Comparison of ENCODE assay signal across 2 cellular contexts in the genomic region with DNA sequence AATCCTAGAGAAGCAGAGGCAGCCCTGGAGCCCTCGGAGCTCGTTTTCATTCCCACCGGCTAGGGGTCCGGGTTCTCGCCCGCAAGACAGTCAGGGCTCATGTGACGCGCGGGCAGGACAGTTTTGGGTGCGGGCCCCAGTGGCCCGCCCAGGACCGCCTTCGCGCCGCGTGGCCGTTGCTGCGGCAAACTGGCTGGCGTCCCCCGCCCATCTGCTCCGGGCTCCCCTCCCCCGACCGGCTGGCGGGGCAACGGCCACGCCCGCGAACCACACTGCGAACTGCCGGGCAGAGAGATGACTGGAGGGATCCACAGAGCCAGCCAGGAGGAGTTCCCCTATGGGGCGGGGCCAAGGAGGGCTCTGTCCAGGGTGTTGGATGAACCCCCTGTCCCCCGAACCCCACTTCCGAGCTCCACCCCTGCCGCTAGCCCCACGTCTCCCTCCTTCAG.
TF ChIP-seq lines count a peak whose summit lies in the region.

No MANE protein-coding gene starts in this region.

TF ChIP-seq in HCT116, 20 proteins besides CTCF, POLR2A, EP300 and RAD21:
- TF ChIP-seq CBX3 (IDR thresholded peaks at IDR 0.05; ENCODE audit: low read depth) (no peak), REST (IDR thresholded peaks at IDR 0.05; ENCODE audit: low read depth) (no peak), ELF1 (IDR thresholded peaks at IDR 0.05; ENCODE audit: borderline replicate concordance, low read depth) (no peak), TCF7L2 (IDR thresholded peaks at IDR 0.05; ENCODE audit: borderline replicate concordance, extremely low read depth, insufficient read depth, insufficient read length) (no peak), ZFX (IDR thresholded peaks at IDR 0.05) (no peak), EZH2 (IDR thresholded peaks at IDR 0.05) (no peak), ATF3 (IDR thresholded peaks at IDR 0.05) (no peak), FOSL1 (IDR thresholded peaks at IDR 0.05; ENCODE audit: low read depth) (no peak), JUND (IDR thresholded peaks at IDR 0.05) (no peak), EZH2phosphoT487 (IDR thresholded peaks at IDR 0.05; ENCODE audit: borderline replicate concordance) (no peak), SP1 (IDR thresholded peaks at IDR 0.05; ENCODE audit: low read depth) (no peak), CEBPB (IDR thresholded peaks at IDR 0.05; ENCODE audit: low read depth) (no peak), SIN3A (IDR thresholded peaks at IDR 0.05; ENCODE audit: low read depth) (no peak), YY1 (IDR thresholded peaks at IDR 0.05; ENCODE audit: extremely low read depth, insufficient replicate concordance, low read depth, low read length) (no peak)
- TF ChIP-seq, protein P1, sequence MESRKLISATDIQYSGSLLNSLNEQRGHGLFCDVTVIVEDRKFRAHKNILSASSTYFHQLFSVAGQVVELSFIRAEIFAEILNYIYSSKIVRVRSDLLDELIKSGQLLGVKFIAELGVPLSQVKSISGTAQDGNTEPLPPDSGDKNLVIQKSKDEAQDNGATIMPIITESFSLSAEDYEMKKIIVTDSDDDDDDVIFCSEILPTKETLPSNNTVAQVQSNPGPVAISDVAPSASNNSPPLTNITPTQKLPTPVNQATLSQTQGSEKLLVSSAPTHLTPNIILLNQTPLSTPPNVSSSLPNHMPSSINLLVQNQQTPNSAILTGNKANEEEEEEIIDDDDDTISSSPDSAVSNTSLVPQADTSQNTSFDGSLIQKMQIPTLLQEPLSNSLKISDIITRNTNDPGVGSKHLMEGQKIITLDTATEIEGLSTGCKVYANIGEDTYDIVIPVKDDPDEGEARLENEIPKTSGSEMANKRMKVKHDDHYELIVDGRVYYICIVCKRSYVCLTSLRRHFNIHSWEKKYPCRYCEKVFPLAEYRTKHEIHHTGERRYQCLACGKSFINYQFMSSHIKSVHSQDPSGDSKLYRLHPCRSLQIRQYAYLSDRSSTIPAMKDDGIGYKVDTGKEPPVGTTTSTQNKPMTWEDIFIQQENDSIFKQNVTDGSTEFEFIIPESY (IDR thresholded peaks at IDR 0.05; ENCODE audit: extremely low read depth, insufficient replicate concordance, low read length): no peak
- TF ChIP-seq, protein P2, sequence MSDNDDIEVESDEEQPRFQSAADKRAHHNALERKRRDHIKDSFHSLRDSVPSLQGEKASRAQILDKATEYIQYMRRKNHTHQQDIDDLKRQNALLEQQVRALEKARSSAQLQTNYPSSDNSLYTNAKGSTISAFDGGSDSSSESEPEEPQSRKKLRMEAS (IDR thresholded peaks at IDR 0.05): no peak

TF ChIP-seq in GM12891, 5 proteins besides CTCF, POLR2A, EP300 and RAD21:
- TF ChIP-seq TAF1 (IDR thresholded peaks at IDR 0.05; ENCODE audit: low read depth, low read length): no peak
- TF ChIP-seq PAX5 (IDR thresholded peaks at IDR 0.05; ENCODE audit: insufficient read depth, low read length, severe bottlenecking): no peak
- TF ChIP-seq POU2F2 (IDR thresholded peaks at IDR 0.05; ENCODE audit: low read depth, low read length): no peak
- TF ChIP-seq SPI1 (IDR thresholded peaks at IDR 0.05; ENCODE audit: low read depth, low read length): no peak
- TF ChIP-seq POLR2AphosphoS5 (IDR thresholded peaks at IDR 0.05; ENCODE audit: low read depth, low read length): no peak
TF ChIP-seq in GM12891: peak in this region for 0.
